ENCODE assay signal across 13 cellular contexts in the genomic region with DNA sequence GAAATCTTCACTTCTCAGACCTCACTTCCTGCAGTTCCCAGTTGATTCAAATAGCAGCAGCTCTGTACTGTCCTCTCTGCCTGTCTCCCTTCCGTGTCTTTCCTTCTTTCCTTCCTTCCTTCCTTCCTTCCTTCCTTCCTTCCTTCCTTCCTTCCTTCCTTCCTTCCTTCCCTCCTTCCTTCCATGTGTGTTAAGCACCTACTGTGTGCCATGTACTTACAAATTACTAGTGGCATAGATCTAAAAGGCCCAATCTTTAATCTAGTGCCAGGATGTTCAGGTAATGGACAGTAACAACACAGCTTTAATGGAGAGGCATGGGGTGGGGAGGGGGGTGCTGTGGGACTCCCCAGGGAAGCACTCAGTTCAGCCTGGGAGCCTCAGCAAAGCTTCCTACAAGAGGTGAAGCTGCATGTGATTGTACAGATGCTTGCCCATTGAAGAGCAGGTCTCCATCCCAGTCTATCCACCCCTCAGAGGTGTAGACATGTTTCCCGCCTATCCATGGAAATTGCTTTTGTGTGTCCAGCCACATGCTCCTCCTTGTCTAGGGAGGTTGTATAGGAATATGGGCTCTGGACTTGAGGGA.
DNase-seq lines count a peak whose midpoint lies in the region; TF ChIP-seq lines count a peak whose summit lies in the region.
"Had no signal": no experiment of that assay in that cellular context is flagged by ENCODE, and none has a peak within 500 bp of the region (broad histone marks: within the 10 kb centered on the region; RNA-seq: fewer than 3 reads in every experiment).

No MANE protein-coding gene starts in this region.

- no peak overlapping the region for H2AFZ ChIP-seq in PC-9

- no peaks in the 10 kb centered on the region for H4K20me1 ChIP-seq in PC-9 (ENCODE audit: insufficient read depth)

- no peak overlapping the region for H3K27ac ChIP-seq in CD4-positive, alpha-beta memory T cell (ENCODE audit: low read depth, low read length)
- H3K27ac ChIP-seq in PC-9 (peak overlapping the region; percentile 65), sigmoid colon (no peak overlapping the region)

- no peak overlapping the region for H3K4me3 Mint-ChIP-seq in CD4-positive, alpha-beta memory T cell
- peak overlapping the region; percentile 57 for H3K4me3 Mint-ChIP-seq in endothelial cell (ENCODE audit: unreplicated experiment)
- H3K4me3 Mint-ChIP-seq: B cell had no signal

- H3K27ac Mint-ChIP-seq in CD4-positive, alpha-beta memory T cell: peak overlapping the region in 6 of 7 donors; percentile 10 to 89 (median 74)
- peak overlapping the region; percentile 1 for H3K27ac Mint-ChIP-seq in endothelial cell (ENCODE audit: unreplicated experiment)
- H3K27ac Mint-ChIP-seq: B cell had no signal

- H3K36me3 ChIP-seq in CD4-positive, alpha-beta memory T cell (ENCODE audit: insufficient read depth, low read length): no peaks in the 10 kb centered on the region
- H3K36me3 ChIP-seq in PC-9 (ENCODE audit: low read depth) (no peaks in the 10 kb centered on the region), sigmoid colon (no peaks in the 10 kb centered on the region)
- H3K36me3 ChIP-seq: HAP-1, left lung had no signal

- H3K27me3 Mint-ChIP-seq in CD4-positive, alpha-beta memory T cell: no peaks in the 10 kb centered on the region
- peaks cover 14% of the 10 kb centered on the region for H3K27me3 Mint-ChIP-seq in endothelial cell (ENCODE audit: unreplicated experiment)

- no peak overlapping the region for H3K4me3 ChIP-seq in CD4-positive, alpha-beta memory T cell (ENCODE audit: low read length in 2 of 2)
- H3K4me3 ChIP-seq in PC-9 (no peak overlapping the region), sigmoid colon (no peak overlapping the region)
- H3K4me3 ChIP-seq: HAP-1, left lung had no signal

- no peaks in the 10 kb centered on the region for H3K9me3 Mint-ChIP-seq in CD4-positive, alpha-beta memory T cell
- H3K9me3 Mint-ChIP-seq in endothelial cell (ENCODE audit: unreplicated experiment): no peaks in the 10 kb centered on the region

- H3K9me2 ChIP-seq in PC-9 (ENCODE audit: insufficient read depth): no peaks in the 10 kb centered on the region

- peak overlapping the region; percentile 29; the same call in 1 of the 2 replicates for H3K4me2 ChIP-seq in PC-9

- no peak for TF ChIP-seq EP300 in sigmoid colon (IDR thresholded peaks at IDR 0.05)

- DNase-seq in CD4-positive, alpha-beta memory T cell: no peak
- no peak for DNase-seq in PC-9
- DNase-seq in endothelial cell (ENCODE audit: low spot score): no peak
- DNase-seq in sigmoid colon: peak; percentile 2
- no peak for DNase-seq in NOMO-1 treated with dmso at 0.1 percent for 144 hours (lab: John Stamatoyannopoulos, UW; ENCODE audit: unreplicated experiment)
- no peak for DNase-seq in AG20443 (ENCODE audit: low spot score)
- DNase-seq in NCI-H226: no peak
- DNase-seq: activated CD4-positive, alpha-beta T cell treated with anti-CD3 and anti-CD28 coated beads for 4 hours; effector memory CD4-positive, alpha-beta T cell; hypothalamus; left lung had no signal

- peaks cover 20% of the 10 kb centered on the region for H3F3A ChIP-seq in PC-9 (ENCODE audit: insufficient read depth, low read depth)

- CTCF ChIA-PET in CD4-positive, alpha-beta memory T cell (lab: Charles Lee; ENCODE audit: partially characterized antibody): interaction anchor here (0.9 to 1.3 kb wide), 2 partner anchors 10 to 12 kb away, joined by 3 read pairs; no protein-coding TSS in a partner anchor
- CTCF ChIA-PET in PC-9 (lab: Charles Lee): no interaction called here

- intact Hi-C loops in CD4-positive, alpha-beta memory T cell (cut with micrococcal nuclease): no loop called here
- intact Hi-C loops in PC-9 (cut with micrococcal nuclease; ENCODE audit: unreplicated experiment): no loop called here
- intact Hi-C loops in sigmoid colon (cut with DNase I): loop anchor here (5.0 kb wide), 2 partner anchors 42 to 107 kb away; a partner anchor contains a TSS

- peaks cover 14 to 41% (median 30%) of the 10 kb centered on the region in 4 donors for H3K4me1 Mint-ChIP-seq in CD4-positive, alpha-beta memory T cell
- peaks cover 50% of the 10 kb centered on the region for H3K4me1 Mint-ChIP-seq in endothelial cell (ENCODE audit: unreplicated experiment)

- no TSS peak for BruUV-seq in PC-9 (replicated peaks; lab: Mats Ljungman, UMichigan)

- WGBS in sigmoid colon, 2 donors: 87 to 93% methylated on average over 2 of the region's 2 CpGs

- H3K79me2 ChIP-seq in PC-9 (ENCODE audit: low read depth): peaks cover 46% of the 10 kb centered on the region

- no peak for TF ChIP-seq POLR2A in sigmoid colon (IDR thresholded peaks at IDR 0.05)

- no peak for TF ChIP-seq CTCF in PC-9 (conservative IDR thresholded peaks at IDR 0.05)
- no peak for TF ChIP-seq CTCF in endothelial cell (IDR thresholded peaks at IDR 0.05; ENCODE audit: unreplicated experiment)
- no peak for TF ChIP-seq CTCF in sigmoid colon (IDR thresholded peaks at IDR 0.05)

- no peaks in the 10 kb centered on the region for H3K9me3 ChIP-seq in CD4-positive, alpha-beta memory T cell (ENCODE audit: control insufficient read depth in 1 of 2, low read length in 2 of 2)
- H3K9me3 ChIP-seq in PC-9 (ENCODE audit: insufficient read depth, low read depth): no peaks in the 10 kb centered on the region
- no peaks in the 10 kb centered on the region for H3K9me3 ChIP-seq in sigmoid colon
- H3K9me3 ChIP-seq: HAP-1, left lung had no signal

- H3K27me3 ChIP-seq in CD4-positive, alpha-beta memory T cell (ENCODE audit: insufficient read depth, low read length): no peaks in the 10 kb centered on the region
- H3K27me3 ChIP-seq in PC-9 (ENCODE audit: insufficient read depth, low read depth): no peaks in the 10 kb centered on the region
- H3K27me3 ChIP-seq in sigmoid colon: no peaks in the 10 kb centered on the region
- H3K27me3 ChIP-seq: left lung had no signal

- H3K4me1 ChIP-seq in CD4-positive, alpha-beta memory T cell (ENCODE audit: insufficient read depth, low read length): peaks cover 17% of the 10 kb centered on the region
- peaks cover 62% of the 10 kb centered on the region for H3K4me1 ChIP-seq in PC-9 (replicated peaks; ENCODE audit: insufficient read depth)
- H3K4me1 ChIP-seq in sigmoid colon: peaks cover 0 to 61% (median 49%) of the 10 kb centered on the region in 4 donors
- H3K4me1 ChIP-seq: HAP-1 had no signal

- POLR2A ChIA-PET in CD4-positive, alpha-beta memory T cell (lab: Charles Lee; ENCODE audit: partially characterized antibody): interaction anchor here (0.6 to 1.0 kb wide), 3 partner anchors 9 to 56 kb away, joined by 3 to 6 read pairs (median 3); no protein-coding TSS in a partner anchor
- POLR2A ChIA-PET in PC-9 (lab: Charles Lee; ENCODE audit: unreplicated experiment): no interaction called here

- no peaks in the 10 kb centered on the region for H3K36me3 Mint-ChIP-seq in CD4-positive, alpha-beta memory T cell
- H3K36me3 Mint-ChIP-seq in endothelial cell (ENCODE audit: low read depth, unreplicated experiment): peaks cover 49% of the 10 kb centered on the region
